ENCODE assay signal across 8 cellular contexts in genomic region chr20:59031326-59032022, GRCh38. TPM values are rescaled to one million over a fixed set of nuclear protein-coding genes. Genes with fewer than 3 reads are reported as not detected.
DNase-seq lines count a peak whose midpoint lies in the region; ATAC-seq and TF ChIP-seq lines count a peak whose summit lies in the region.

No MANE protein-coding gene starts in this region.

- no peak for TF ChIP-seq EP300 in esophagus muscularis mucosa (IDR thresholded peaks at IDR 0.05)

- peak; percentile 12 for DNase-seq in NOMO-1 treated with DMSO at 0.1 percent for 48 hours (lab: John Stamatoyannopoulos, UW; ENCODE audit: unreplicated experiment)
- DNase-seq in NOMO-1 treated with dmso at 0.1 percent for 144 hours (lab: John Stamatoyannopoulos, UW; ENCODE audit: unreplicated experiment) = no peak
- peak in 1 of 2 experiments; percentile 38 for DNase-seq in SJCRH30
- peak; percentile 31 for DNase-seq in esophagus muscularis mucosa (ENCODE audit: extremely low spot score)
- DNase-seq in retinal pigment epithelial cell (ENCODE audit: low read depth) = no peak
- no peak for DNase-seq in HPDE6-E6E7 (ENCODE audit: extremely low spot score)

- 37% methylated on average over 18 of the region's 18 CpGs for WGBS in esophagus muscularis mucosa

- H3K4me3 ChIP-seq in SJCRH30 = peak overlapping the region; percentile 93
- peak overlapping the region; percentile 79 to 89 (median 86) for H3K4me3 ChIP-seq in esophagus muscularis mucosa
- peak overlapping the region; percentile 75 for H3K4me3 ChIP-seq in retinal pigment epithelial cell (ENCODE audit: low read length)

- H3K9me3 ChIP-seq in SJCRH30 (replicated peaks) = no peaks in the 10 kb centered on the region
- no peaks in the 10 kb centered on the region for H3K9me3 ChIP-seq in esophagus muscularis mucosa

- intact Hi-C loops in esophagus muscularis mucosa (cut with DNase I) = loop anchor here (5.0 to 10.0 kb wide), 3 partner anchors 49 to 727 kb away; partner anchors contain the start of genes NELFCD and RAB22A

- no peaks in the 10 kb centered on the region for H3K27me3 ChIP-seq in SJCRH30
- H3K27me3 ChIP-seq in esophagus muscularis mucosa = no peaks in the 10 kb centered on the region

- H3K27ac ChIP-seq in SJCRH30 (peak overlapping the region; percentile 85), esophagus muscularis mucosa (replicated peaks in 1 of 4) (peak overlapping the region; percentile 87 to 93 (median 90))

- TF ChIP-seq CTCF in esophagus muscularis mucosa (IDR thresholded peaks at IDR 0.05) (no peak), retinal pigment epithelial cell (conservative IDR thresholded peaks at IDR 0.05; ENCODE audit: low read depth, low read length) (no peak)

- peaks cover 43% of the 10 kb centered on the region for H3K4me1 ChIP-seq in SJCRH30
- H3K4me1 ChIP-seq in esophagus muscularis mucosa = peaks cover 39 to 61% (median 58%) of the 10 kb centered on the region in 4 donors

- ATAC-seq in HG02610 (IDR thresholded peaks at IDR 0.05; ENCODE audit: unreplicated experiment) = no peak
- ATAC-seq in GM18502 (IDR thresholded peaks at IDR 0.05; ENCODE audit: poor library complexity, unreplicated experiment) = no peak

- H3K36me3 ChIP-seq in SJCRH30 (peaks cover 76% of the 10 kb centered on the region), esophagus muscularis mucosa (peaks cover 22 to 67% (median 48%) of the 10 kb centered on the region in 4 donors)

- TF ChIP-seq POLR2A in esophagus muscularis mucosa (IDR thresholded peaks at IDR 0.05; ENCODE audit: low read depth) = no peak

RNA-seq across cellular contexts. Expression of gene ATP5F1E, which starts 0.7 kb away (rescaled TPM):
- total RNA-seq in SJCRH30 (2014; rRNA removed; shearing (Covaris generic)) = 124 and 133 TPM in 2 replicates
- 10 to 100 TPM; 30.8 to 44.0 (median 37.2) TPM for total RNA-seq in esophagus muscularis mucosa

RNA-seq across cellular contexts. Expression of gene PRELID3B, which starts 11.1 kb away (rescaled TPM):
- total RNA-seq in SJCRH30 (2014; rRNA removed; shearing (Covaris generic)) = 298 and 331 TPM in 2 replicates
- 10 to 100 TPM; 32.0 to 48.4 (median 36.6) TPM for total RNA-seq in esophagus muscularis mucosa

RNA-seq across cellular contexts. Expression of gene TUBB1, which starts 12.2 kb away (rescaled TPM):
- total RNA-seq in SJCRH30 (2014; rRNA removed; shearing (Covaris generic)) = 0.03 TPM in 1 of 2 replicates, not detected in the other
- under 1 TPM in 2 of 4 donors, not detected in 2; under 0.01 to 0.83 TPM for total RNA-seq in esophagus muscularis mucosa

RNA-seq across cellular contexts. Expression of gene CTSZ, which starts 24.4 kb away (rescaled TPM):
- not detected in 2 replicates for total RNA-seq in SJCRH30 (2014; rRNA removed; shearing (Covaris generic))
- 100 to 1,000 TPM; 136 to 267 (median 190) TPM for total RNA-seq in esophagus muscularis mucosa

RNA-seq across cellular contexts. Expression of gene NELFCD, which starts 50.4 kb away (rescaled TPM):
- total RNA-seq in SJCRH30 (2014; rRNA removed; shearing (Covaris generic)) = 239 and 255 TPM in 2 replicates
- 10 to 100 TPM; 30.5 to 41.5 (median 34.9) TPM for total RNA-seq in esophagus muscularis mucosa

Comparison
In these comparisons a context has a peak if more than half of its experiments do, and no peak if none do; other contexts are left out.
1. DNase-seq: peak in NOMO-1 treated with DMSO at 0.1 percent for 48 hours (single experiment) and esophagus muscularis mucosa (single experiment); none in NOMO-1 treated with dmso at 0.1 percent for 144 hours (single experiment), retinal pigment epithelial cell (single experiment) and HPDE6-E6E7 (single experiment).
2. Peak in every context shown above with its lines, with median percentiles within 50 percentile points of each other: H3K4me3 ChIP-seq.